ENCODE assay signal across 1 cellular context in the genomic region with DNA sequence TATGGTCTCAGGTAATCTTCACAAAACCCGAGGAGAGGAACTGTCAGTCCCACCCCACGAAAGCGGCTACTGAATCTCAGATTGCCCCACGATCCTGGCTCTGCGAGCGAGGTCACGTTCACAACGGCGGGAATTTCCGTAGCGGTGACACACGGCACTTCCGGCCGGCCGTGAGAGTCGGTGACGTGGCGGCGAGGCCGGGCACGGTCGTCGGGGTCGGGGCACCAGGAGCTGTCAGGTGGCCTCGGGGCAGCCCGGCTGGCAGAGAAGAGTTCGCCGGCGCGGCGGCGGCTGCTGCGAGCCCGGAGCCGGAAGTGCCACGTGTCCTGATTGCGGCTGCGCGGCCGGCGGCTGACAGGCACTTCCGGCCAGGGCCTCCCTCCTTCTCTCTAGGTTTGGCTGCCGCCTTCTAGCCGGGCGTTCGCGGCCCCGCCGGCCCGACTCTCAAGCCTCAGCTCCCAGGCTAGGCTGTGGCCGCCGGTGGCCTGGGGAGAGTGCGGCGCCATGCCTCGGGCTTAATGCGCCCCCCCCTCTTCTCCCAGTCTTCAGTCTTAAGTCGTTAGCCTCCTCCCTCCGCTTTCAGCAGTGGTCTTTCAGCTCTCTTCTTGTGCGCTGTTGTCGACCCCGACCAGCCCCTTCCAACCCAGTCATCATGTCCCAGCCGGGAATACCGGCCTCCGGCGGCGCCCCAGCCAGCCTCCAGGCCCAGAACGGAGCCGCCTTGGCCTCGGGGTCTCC.
TF ChIP-seq lines count a peak whose summit lies in the region.

A gene (plus strand): TSS at position 361 of the 738 bp plus-strand sequence. CDS start 292 bp downstream, at position 653.

TF ChIP-seq in A549, 52 proteins besides CTCF, POLR2A, EP300 and RAD21 (continued from another document):
- TF ChIP-seq, protein P1, sequence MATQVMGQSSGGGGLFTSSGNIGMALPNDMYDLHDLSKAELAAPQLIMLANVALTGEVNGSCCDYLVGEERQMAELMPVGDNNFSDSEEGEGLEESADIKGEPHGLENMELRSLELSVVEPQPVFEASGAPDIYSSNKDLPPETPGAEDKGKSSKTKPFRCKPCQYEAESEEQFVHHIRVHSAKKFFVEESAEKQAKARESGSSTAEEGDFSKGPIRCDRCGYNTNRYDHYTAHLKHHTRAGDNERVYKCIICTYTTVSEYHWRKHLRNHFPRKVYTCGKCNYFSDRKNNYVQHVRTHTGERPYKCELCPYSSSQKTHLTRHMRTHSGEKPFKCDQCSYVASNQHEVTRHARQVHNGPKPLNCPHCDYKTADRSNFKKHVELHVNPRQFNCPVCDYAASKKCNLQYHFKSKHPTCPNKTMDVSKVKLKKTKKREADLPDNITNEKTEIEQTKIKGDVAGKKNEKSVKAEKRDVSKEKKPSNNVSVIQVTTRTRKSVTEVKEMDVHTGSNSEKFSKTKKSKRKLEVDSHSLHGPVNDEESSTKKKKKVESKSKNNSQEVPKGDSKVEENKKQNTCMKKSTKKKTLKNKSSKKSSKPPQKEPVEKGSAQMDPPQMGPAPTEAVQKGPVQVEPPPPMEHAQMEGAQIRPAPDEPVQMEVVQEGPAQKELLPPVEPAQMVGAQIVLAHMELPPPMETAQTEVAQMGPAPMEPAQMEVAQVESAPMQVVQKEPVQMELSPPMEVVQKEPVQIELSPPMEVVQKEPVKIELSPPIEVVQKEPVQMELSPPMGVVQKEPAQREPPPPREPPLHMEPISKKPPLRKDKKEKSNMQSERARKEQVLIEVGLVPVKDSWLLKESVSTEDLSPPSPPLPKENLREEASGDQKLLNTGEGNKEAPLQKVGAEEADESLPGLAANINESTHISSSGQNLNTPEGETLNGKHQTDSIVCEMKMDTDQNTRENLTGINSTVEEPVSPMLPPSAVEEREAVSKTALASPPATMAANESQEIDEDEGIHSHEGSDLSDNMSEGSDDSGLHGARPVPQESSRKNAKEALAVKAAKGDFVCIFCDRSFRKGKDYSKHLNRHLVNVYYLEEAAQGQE (IDR thresholded peaks at IDR 0.05), result no peak
TF ChIP-seq in A549: peak in this region for 12.
